1 cellular context compared by ENCODE assay signal in genomic region chr20:62301773-62302340, GRCh38.
TF ChIP-seq lines count a peak whose summit lies in the region.

No MANE protein-coding gene starts in this region.

TF ChIP-seq in HepG2, 621 proteins besides CTCF, POLR2A, EP300 and RAD21 (continued from another document and continues in another):
- TF ChIP-seq, protein P1, sequence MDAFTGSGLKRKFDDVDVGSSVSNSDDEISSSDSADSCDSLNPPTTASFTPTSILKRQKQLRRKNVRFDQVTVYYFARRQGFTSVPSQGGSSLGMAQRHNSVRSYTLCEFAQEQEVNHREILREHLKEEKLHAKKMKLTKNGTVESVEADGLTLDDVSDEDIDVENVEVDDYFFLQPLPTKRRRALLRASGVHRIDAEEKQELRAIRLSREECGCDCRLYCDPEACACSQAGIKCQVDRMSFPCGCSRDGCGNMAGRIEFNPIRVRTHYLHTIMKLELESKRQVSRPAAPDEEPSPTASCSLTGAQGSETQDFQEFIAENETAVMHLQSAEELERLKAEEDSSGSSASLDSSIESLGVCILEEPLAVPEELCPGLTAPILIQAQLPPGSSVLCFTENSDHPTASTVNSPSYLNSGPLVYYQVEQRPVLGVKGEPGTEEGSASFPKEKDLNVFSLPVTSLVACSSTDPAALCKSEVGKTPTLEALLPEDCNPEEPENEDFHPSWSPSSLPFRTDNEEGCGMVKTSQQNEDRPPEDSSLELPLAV (CRISPR knock-in tag; conservative IDR thresholded peaks at IDR 0.05; ENCODE audit: low read depth) = no peak
- TF ChIP-seq SIN3B (IDR thresholded peaks at IDR 0.05; ENCODE audit: low read length) (peak; percentile 71), CC2D1A (CRISPR knock-in tag; IDR thresholded peaks at IDR 0.05) (peak; percentile 94; the same call in 1 of the 2 replicates), ZNF431 (CRISPR knock-in tag; IDR thresholded peaks at IDR 0.05; ENCODE audit: borderline replicate concordance, low read depth) (no peak), ZNF441 (CRISPR knock-in tag; IDR thresholded peaks at IDR 0.05; ENCODE audit: borderline replicate concordance) (peak; percentile 79), MAF1 (CRISPR knock-in tag; IDR thresholded peaks at IDR 0.05; ENCODE audit: borderline replicate concordance) (peak; percentile 84; the same call in 1 of the 2 replicates), RXRB (CRISPR knock-in tag; IDR thresholded peaks at IDR 0.05; ENCODE audit: borderline replicate concordance) (peak; percentile 89), MTF2 (CRISPR knock-in tag; IDR thresholded peaks at IDR 0.05; ENCODE audit: borderline replicate concordance) (no peak), NFIB (CRISPR knock-in tag; IDR thresholded peaks at IDR 0.05; ENCODE audit: borderline replicate concordance) (no peak), PAX8 (CRISPR knock-in tag; IDR thresholded peaks at IDR 0.05; ENCODE audit: borderline replicate concordance) (no peak), ZNF263 (CRISPR knock-in tag; IDR thresholded peaks at IDR 0.05) (no peak; the same call in none of the 2 replicates), GRHL1 (CRISPR knock-in tag; conservative IDR thresholded peaks at IDR 0.05) (no peak), ZNF768 (CRISPR knock-in tag; IDR thresholded peaks at IDR 0.05) (no peak; the same call in 1 of the 2 replicates), SIX1 (CRISPR knock-in tag; IDR thresholded peaks at IDR 0.05; ENCODE audit: borderline replicate concordance) (peak; percentile 62; the same call in 1 of the 2 replicates), EZH2 (conservative IDR thresholded peaks at IDR 0.05; ENCODE audit: low read depth, low read length) (no peak), SMAD9 (CRISPR knock-in tag; IDR thresholded peaks at IDR 0.05) (no peak; the same call in 1 of the 2 replicates), RFX3 (CRISPR knock-in tag; IDR thresholded peaks at IDR 0.05) (no peak; the same call in 1 of the 2 replicates), ZNF597 (CRISPR knock-in tag; IDR thresholded peaks at IDR 0.05) (0 out of 2 replicates have a peak, but pooled peaks have one; percentile 93), E2F2 (CRISPR knock-in tag; IDR thresholded peaks at IDR 0.05; ENCODE audit: borderline replicate concordance) (peak; percentile 95; the same call in 1 of the 2 replicates), ZFAT (CRISPR knock-in tag; conservative IDR thresholded peaks at IDR 0.05) (peak; percentile 76; the same call in 1 of the 2 replicates), SNRNP70 (IDR thresholded peaks at IDR 0.05; ENCODE audit: low read depth, low read length) (no peak), HMG20A (CRISPR knock-in tag; IDR thresholded peaks at IDR 0.05; ENCODE audit: borderline replicate concordance) (peak; percentile 49; the same call in 1 of the 2 replicates), ZFP1 (CRISPR knock-in tag; IDR thresholded peaks at IDR 0.05) (peak; percentile 93), ZNF891 (CRISPR knock-in tag; IDR thresholded peaks at IDR 0.05) (peak; percentile 57), TAF1 (CRISPR knock-in tag; IDR thresholded peaks at IDR 0.05) (no peak), ZNF318 (CRISPR knock-in tag; IDR thresholded peaks at IDR 0.05) (peak; percentile 93; the same call in 1 of the 2 replicates), CENPBD1 (CRISPR knock-in tag; IDR thresholded peaks at IDR 0.05; ENCODE audit: borderline replicate concordance, low read depth) (no peak; the same call in 1 of the 2 replicates), MYC (CRISPR knock-in tag; IDR thresholded peaks at IDR 0.05; ENCODE audit: borderline replicate concordance) (peak; percentile 90), ZNF616 (CRISPR knock-in tag; IDR thresholded peaks at IDR 0.05; ENCODE audit: low read depth) (no peak), HHEX (CRISPR knock-in tag; IDR thresholded peaks at IDR 0.05) (no peak), ZNF720 (CRISPR knock-in tag; IDR thresholded peaks at IDR 0.05) (no peak)
- TF ChIP-seq, protein P2, sequence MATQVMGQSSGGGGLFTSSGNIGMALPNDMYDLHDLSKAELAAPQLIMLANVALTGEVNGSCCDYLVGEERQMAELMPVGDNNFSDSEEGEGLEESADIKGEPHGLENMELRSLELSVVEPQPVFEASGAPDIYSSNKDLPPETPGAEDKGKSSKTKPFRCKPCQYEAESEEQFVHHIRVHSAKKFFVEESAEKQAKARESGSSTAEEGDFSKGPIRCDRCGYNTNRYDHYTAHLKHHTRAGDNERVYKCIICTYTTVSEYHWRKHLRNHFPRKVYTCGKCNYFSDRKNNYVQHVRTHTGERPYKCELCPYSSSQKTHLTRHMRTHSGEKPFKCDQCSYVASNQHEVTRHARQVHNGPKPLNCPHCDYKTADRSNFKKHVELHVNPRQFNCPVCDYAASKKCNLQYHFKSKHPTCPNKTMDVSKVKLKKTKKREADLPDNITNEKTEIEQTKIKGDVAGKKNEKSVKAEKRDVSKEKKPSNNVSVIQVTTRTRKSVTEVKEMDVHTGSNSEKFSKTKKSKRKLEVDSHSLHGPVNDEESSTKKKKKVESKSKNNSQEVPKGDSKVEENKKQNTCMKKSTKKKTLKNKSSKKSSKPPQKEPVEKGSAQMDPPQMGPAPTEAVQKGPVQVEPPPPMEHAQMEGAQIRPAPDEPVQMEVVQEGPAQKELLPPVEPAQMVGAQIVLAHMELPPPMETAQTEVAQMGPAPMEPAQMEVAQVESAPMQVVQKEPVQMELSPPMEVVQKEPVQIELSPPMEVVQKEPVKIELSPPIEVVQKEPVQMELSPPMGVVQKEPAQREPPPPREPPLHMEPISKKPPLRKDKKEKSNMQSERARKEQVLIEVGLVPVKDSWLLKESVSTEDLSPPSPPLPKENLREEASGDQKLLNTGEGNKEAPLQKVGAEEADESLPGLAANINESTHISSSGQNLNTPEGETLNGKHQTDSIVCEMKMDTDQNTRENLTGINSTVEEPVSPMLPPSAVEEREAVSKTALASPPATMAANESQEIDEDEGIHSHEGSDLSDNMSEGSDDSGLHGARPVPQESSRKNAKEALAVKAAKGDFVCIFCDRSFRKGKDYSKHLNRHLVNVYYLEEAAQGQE (IDR thresholded peaks at IDR 0.05; ENCODE audit: borderline replicate concordance in 1 of 2, low read depth in 1 of 2, low read length in 2 of 2) = no peak
- TF ChIP-seq, protein P3, sequence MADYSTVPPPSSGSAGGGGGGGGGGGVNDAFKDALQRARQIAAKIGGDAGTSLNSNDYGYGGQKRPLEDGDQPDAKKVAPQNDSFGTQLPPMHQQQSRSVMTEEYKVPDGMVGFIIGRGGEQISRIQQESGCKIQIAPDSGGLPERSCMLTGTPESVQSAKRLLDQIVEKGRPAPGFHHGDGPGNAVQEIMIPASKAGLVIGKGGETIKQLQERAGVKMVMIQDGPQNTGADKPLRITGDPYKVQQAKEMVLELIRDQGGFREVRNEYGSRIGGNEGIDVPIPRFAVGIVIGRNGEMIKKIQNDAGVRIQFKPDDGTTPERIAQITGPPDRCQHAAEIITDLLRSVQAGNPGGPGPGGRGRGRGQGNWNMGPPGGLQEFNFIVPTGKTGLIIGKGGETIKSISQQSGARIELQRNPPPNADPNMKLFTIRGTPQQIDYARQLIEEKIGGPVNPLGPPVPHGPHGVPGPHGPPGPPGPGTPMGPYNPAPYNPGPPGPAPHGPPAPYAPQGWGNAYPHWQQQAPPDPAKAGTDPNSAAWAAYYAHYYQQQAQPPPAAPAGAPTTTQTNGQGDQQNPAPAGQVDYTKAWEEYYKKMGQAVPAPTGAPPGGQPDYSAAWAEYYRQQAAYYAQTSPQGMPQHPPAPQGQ (CRISPR knock-in tag; IDR thresholded peaks at IDR 0.05; ENCODE audit: borderline replicate concordance) = no peak
- TF ChIP-seq, protein P4, sequence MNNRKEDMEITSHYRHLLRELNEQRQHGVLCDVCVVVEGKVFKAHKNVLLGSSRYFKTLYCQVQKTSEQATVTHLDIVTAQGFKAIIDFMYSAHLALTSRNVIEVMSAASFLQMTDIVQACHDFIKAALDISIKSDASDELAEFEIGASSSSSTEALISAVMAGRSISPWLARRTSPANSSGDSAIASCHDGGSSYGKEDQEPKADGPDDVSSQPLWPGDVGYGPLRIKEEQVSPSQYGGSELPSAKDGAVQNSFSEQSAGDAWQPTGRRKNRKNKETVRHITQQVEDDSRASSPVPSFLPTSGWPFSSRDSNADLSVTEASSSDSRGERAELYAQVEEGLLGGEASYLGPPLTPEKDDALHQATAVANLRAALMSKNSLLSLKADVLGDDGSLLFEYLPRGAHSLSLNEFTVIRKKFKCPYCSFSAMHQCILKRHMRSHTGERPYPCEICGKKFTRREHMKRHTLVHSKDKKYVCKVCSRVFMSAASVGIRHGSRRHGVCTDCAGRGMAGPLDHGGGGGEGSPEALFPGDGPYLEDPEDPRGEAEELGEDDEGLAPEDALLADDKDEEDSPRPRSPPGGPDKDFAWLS (CRISPR knock-in tag; IDR thresholded peaks at IDR 0.05; ENCODE audit: borderline replicate concordance) = 0 out of 2 replicates have a peak, but pooled peaks have one; percentile 72
